10 cellular contexts compared by ENCODE assay signal in the genomic region with DNA sequence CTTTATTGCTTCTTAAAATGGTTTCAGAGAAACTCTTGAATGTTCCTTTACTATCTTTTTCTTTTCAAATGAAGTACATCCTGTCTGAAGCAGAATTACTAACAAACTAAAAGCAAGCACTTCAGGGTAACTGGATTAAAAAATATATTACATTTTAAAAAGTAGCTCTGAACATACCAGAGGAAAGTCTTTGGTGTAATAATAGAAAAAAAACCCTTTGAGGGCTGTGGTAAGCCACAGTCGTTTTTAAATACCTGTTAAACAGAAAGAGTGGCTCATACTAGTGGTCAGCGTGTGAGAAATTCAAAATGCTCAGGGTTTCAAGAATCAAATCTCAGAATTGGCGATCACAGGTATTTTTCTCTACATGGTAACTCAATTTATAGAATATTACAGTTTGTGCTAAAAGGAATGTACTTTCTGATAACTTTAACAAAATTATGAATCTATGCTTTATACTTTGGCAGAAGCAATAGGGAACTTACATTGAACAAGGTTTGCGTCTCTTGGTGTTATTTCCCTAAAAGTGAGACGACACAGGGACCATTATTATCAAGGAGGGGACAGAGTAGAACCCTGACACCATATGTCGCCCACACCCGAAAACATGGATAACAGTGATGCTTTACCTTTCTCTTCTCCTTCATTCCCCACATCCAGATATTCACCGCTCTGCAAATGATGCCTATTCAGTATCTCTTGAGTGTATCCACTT.
DNase-seq lines count a peak whose midpoint lies in the region; ATAC-seq and TF ChIP-seq lines count a peak whose summit lies in the region.
"Had no signal": no experiment of that assay in that cellular context is flagged by ENCODE, and none has a peak within 500 bp of the region (broad histone marks: within the 10 kb centered on the region; RNA-seq: fewer than 3 reads in every experiment).

No MANE protein-coding gene starts in this region.

- H3K9me3 ChIP-seq in gastrocnemius medialis = no peaks in the 10 kb centered on the region

- H3K36me3 ChIP-seq in gastrocnemius medialis = no peaks in the 10 kb centered on the region

- ATAC-seq in GM21723 (IDR thresholded peaks at IDR 0.05; ENCODE audit: unreplicated experiment) (peak; percentile 98), HG03571 (IDR thresholded peaks at IDR 0.05; ENCODE audit: unreplicated experiment) (peak; percentile 98), gastrocnemius medialis (no peak)
- peak; percentile 73 to 77 for ATAC-seq in naive thymus-derived CD8-positive, alpha-beta T cell

- POLR2A ChIA-PET in naive thymus-derived CD8-positive, alpha-beta T cell (lab: Charles Lee) = interaction anchor here (0.9 to 1.4 kb wide), 3 partner anchors 13 to 196 kb away, joined by 3 to 8 read pairs (median 5); a partner anchor contains a TSS

- peak; percentile 7 for DNase-seq in NK-92 treated with Interleukin-12 subunit alpha and Interleukin-12 subunit beta, amount 100 ng/mL, for 24 hours (lab: John Stamatoyannopoulos, UW)
- no peak for DNase-seq in NK-92 (lab: John Stamatoyannopoulos, UW; ENCODE audit: unreplicated experiment)
- DNase-seq in naive thymus-derived CD8-positive, alpha-beta T cell = peak in 4 of 10 donors; percentile 21 to 39 (median 26)
- DNase-seq in gastrocnemius medialis = no peak
- DNase-seq in NCI-H2107 treated with DMSO at 0.1 percent for 48 hours (lab: John Stamatoyannopoulos, UW; ENCODE audit: unreplicated experiment) = no peak
- no peak for DNase-seq in lower leg skin (ENCODE audit: low spot score in 2 of 2)
- DNase-seq: HFFc6 had no signal

- H3K4me3 ChIP-seq in gastrocnemius medialis (no peak overlapping the region), lower leg skin (ENCODE audit: low read depth, poor library complexity, severe bottlenecking) (no peak overlapping the region)

- no peaks in the 10 kb centered on the region for H3K4me1 ChIP-seq in gastrocnemius medialis

- no peaks in the 10 kb centered on the region for H3K36me3 Mint-ChIP-seq in naive thymus-derived CD8-positive, alpha-beta T cell

- 82 to 86% methylated on average over 8 of the region's 8 CpGs for WGBS in lower leg skin, 2 donors

- TF ChIP-seq CTCF in gastrocnemius medialis (IDR thresholded peaks at IDR 0.05 in 4 of 5, conservative IDR thresholded peaks at IDR 0.05 in 1 of 5) (no peak), lower leg skin (IDR thresholded peaks at IDR 0.05) (no peak)

- TF ChIP-seq POLR2A in gastrocnemius medialis (IDR thresholded peaks at IDR 0.05) = no peak
- TF ChIP-seq POLR2A in lower leg skin (IDR thresholded peaks at IDR 0.05) = no peak

- no peak overlapping the region for H3K27ac ChIP-seq in gastrocnemius medialis
- H3K27ac ChIP-seq: 22Rv1 had no signal

- H3K9me3 Mint-ChIP-seq in naive thymus-derived CD8-positive, alpha-beta T cell = no peaks in the 10 kb centered on the region
- H3K9me3 Mint-ChIP-seq: HFFc6 had no signal

- in situ Hi-C loops in gastrocnemius medialis (cut with MboI; ENCODE audit: low sequenced_read_pairs in 4 of 4) = no loop called here

- H3K4me3 Mint-ChIP-seq in naive thymus-derived CD8-positive, alpha-beta T cell = peak overlapping the region in 9 of 10 donors; percentile 3 to 80 (median 51)
- H3K4me3 Mint-ChIP-seq: HFFc6 had no signal

- H3K4me1 Mint-ChIP-seq in naive thymus-derived CD8-positive, alpha-beta T cell = peaks cover 17 to 73% (median 53%) of the 10 kb centered on the region in 4 donors

- intact Hi-C loops in gastrocnemius medialis (cut with DNase I; ENCODE audit: low total_unique reads) (no loop called here), lower leg skin (cut with DNase I; ENCODE audit: low total_unique reads) (no loop called here)

- H3K27ac Mint-ChIP-seq in naive thymus-derived CD8-positive, alpha-beta T cell = peak overlapping the region; percentile 24 to 95 (median 88)
- H3K27ac Mint-ChIP-seq: HFFc6 had no signal

- H3K27me3 Mint-ChIP-seq in naive thymus-derived CD8-positive, alpha-beta T cell = no peaks in the 10 kb centered on the region

- no peaks in the 10 kb centered on the region for H3K27me3 ChIP-seq in gastrocnemius medialis

Comparison
In these comparisons a context has a peak if more than half of its experiments do, and no peak if none do; other contexts are left out.
1. ATAC-seq: peak in GM21723 (single experiment), HG03571 (single experiment) and naive thymus-derived CD8-positive, alpha-beta T cell (2 of 2); none in gastrocnemius medialis (0 of 2).